13 cellular contexts compared by ENCODE assay signal in the genomic region with DNA sequence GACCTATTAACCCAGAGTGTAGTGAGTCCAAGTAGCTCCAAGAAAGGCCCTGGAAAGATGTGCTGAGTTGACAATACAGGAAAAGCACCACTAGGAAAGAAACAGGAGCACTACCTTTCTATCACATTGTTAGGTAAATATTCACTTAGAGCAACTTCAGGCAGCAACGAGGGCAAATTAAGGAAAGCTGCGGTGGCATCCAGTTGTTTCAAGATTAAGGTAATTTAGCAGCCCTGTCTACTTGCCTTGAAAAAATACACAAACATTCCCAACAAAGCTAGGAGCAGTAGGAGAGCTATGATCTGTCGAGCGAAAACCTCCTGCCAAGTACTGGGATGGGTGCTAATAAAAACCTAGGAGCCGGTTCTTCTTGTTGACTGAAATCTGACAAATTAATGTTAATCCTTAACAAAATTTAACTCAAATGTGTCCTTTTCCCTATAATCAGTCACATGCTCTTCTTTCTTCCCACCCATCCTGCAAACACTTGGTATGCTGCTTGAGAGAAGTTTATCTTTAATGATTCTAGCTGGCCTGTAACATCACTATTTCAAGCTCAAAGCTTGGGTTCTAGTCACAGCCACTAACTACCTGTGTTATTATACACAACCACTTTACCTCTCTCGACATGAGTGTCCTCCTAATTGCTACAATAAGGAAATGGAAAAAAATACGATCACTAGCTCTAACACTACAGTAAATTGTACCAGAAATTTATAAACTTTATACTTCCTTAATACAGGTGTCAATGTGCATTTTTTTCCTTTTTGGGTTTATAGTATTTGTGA. TPM values are rescaled to one million over a fixed set of nuclear protein-coding genes. Genes with fewer than 3 reads are reported as not detected.
DNase-seq lines count a peak whose midpoint lies in the region; ATAC-seq and TF ChIP-seq lines count a peak whose summit lies in the region.
"Had no signal": no experiment of that assay in that cellular context is flagged by ENCODE, and none has a peak within 500 bp of the region (broad histone marks: within the 10 kb centered on the region; RNA-seq: fewer than 3 reads in every experiment).

No MANE protein-coding gene starts in this region.

- H3K36me3 ChIP-seq in IMR-90 (ENCODE audit: control insufficient read depth, insufficient read depth, low read length) (no peaks in the 10 kb centered on the region; the same call in 1 of the 2 replicates), mesendoderm (ENCODE audit: control insufficient read depth, insufficient read depth, low read length) (no peaks in the 10 kb centered on the region)
- H3K36me3 ChIP-seq: ovary had no signal

- peaks cover 10% of the 10 kb centered on the region for H3K9me3 Mint-ChIP-seq in activated naive CD8-positive, alpha-beta T cell treated with anti-CD3 and anti-CD28 coated beads, Interleukin-2, amount 10 ng/mL, durations not matched to agents 7 days and 5 days

- no CpG with 5 or more reads among the region's 7 CpGs for WGBS in IMR-90 (ENCODE audit: extremely low coverage in 2 of 2, insufficient read length in 1 of 2), 2 experiments
- WGBS in mesendoderm (ENCODE audit: extremely low coverage, insufficient coverage, low lambda C conversion rate): no CpG with 5 or more reads among the region's 7 CpGs

- H3K18ac ChIP-seq in IMR-90 (ENCODE audit: low read depth, low read length): no peak overlapping the region
- no peak overlapping the region for H3K18ac ChIP-seq in mesendoderm (ENCODE audit: low read length)

- no peak overlapping the region for H2BK120ac ChIP-seq in IMR-90 (ENCODE audit: low read depth, low read length)
- H2BK120ac ChIP-seq in mesendoderm (ENCODE audit: low read depth, low read length): no peak overlapping the region

- H3K27ac ChIP-seq in IMR-90 (ENCODE audit: insufficient read depth, low read length): no peak overlapping the region
- H3K27ac ChIP-seq in mesendoderm (ENCODE audit: low read depth, low read length): no peak overlapping the region

- H4K8ac ChIP-seq in IMR-90 (ENCODE audit: low read depth in 2 of 2, low read length in 2 of 2): no peak overlapping the region
- no peak overlapping the region for H4K8ac ChIP-seq in mesendoderm (ENCODE audit: low read depth, low read length)

- H3K4me2 ChIP-seq in IMR-90 (ENCODE audit: low read depth, low read length): peak overlapping the region; percentile 52
- no peak overlapping the region for H3K4me2 ChIP-seq in mesendoderm (ENCODE audit: low read length)

- no peak overlapping the region for H2AFZ ChIP-seq in IMR-90 (replicated peaks; ENCODE audit: low read length, poor library complexity)

- H3K9ac ChIP-seq in IMR-90 (ENCODE audit: low read depth, low read length) (peak overlapping the region; percentile 19; the same call in 1 of the 2 replicates), mesendoderm (ENCODE audit: low read length) (peak overlapping the region; percentile 29)

- peaks cover 22 to 44% of the 10 kb centered on the region in 2 experiments for H3K79me1 ChIP-seq in IMR-90 (ENCODE audit: low read depth in 1 of 2, low read length in 2 of 2)
- peaks cover 7% of the 10 kb centered on the region for H3K79me1 ChIP-seq in mesendoderm (ENCODE audit: low read length)

- H4K91ac ChIP-seq in IMR-90 (ENCODE audit: insufficient read depth, low read depth, low read length): no peak overlapping the region

- H3K4me3 Mint-ChIP-seq in activated naive CD8-positive, alpha-beta T cell treated with anti-CD3 and anti-CD28 coated beads, Interleukin-2, amount 10 ng/mL, durations not matched to agents 7 days and 5 days: peak overlapping the region; percentile 93

- H3K27me3 Mint-ChIP-seq in activated naive CD8-positive, alpha-beta T cell treated with anti-CD3 and anti-CD28 coated beads, Interleukin-2, amount 10 ng/mL, durations not matched to agents 7 days and 5 days: no peaks in the 10 kb centered on the region

- H3K9me3 ChIP-seq in IMR-90 (ENCODE audit: control insufficient read depth, insufficient read depth, low read length): no peaks in the 10 kb centered on the region
- H3K9me3 ChIP-seq: ovary had no signal

- H4K5ac ChIP-seq in IMR-90 (ENCODE audit: low read depth, low read length) (no peak overlapping the region), mesendoderm (ENCODE audit: low read length) (no peak overlapping the region)

- peaks cover 42% of the 10 kb centered on the region for H3K4me1 Mint-ChIP-seq in activated naive CD8-positive, alpha-beta T cell treated with anti-CD3 and anti-CD28 coated beads, Interleukin-2, amount 10 ng/mL, durations not matched to agents 7 days and 5 days

- no peak overlapping the region for H3K4ac ChIP-seq in IMR-90 (ENCODE audit: low read depth, low read length)
- H3K4ac ChIP-seq in mesendoderm (ENCODE audit: low read depth, low read length): peak overlapping the region; percentile 12

- H2AK9ac ChIP-seq in IMR-90 (replicated peaks; ENCODE audit: low read depth, low read length, poor library complexity): no peak overlapping the region

- no peaks in the 10 kb centered on the region for H3K27me3 ChIP-seq in IMR-90 (ENCODE audit: control insufficient read depth, insufficient read depth, low read length)
- H3K27me3 ChIP-seq in mesendoderm (ENCODE audit: insufficient read depth, low read length, poor library complexity): no peaks in the 10 kb centered on the region
- H3K27me3 ChIP-seq: ovary, SJSA1 had no signal

- H3K79me2 ChIP-seq in mesendoderm (ENCODE audit: control insufficient read depth, insufficient read depth, low read length): peaks cover 48% of the 10 kb centered on the region

- no peak overlapping the region for H3K27ac Mint-ChIP-seq in activated naive CD8-positive, alpha-beta T cell treated with anti-CD3 and anti-CD28 coated beads, Interleukin-2, amount 10 ng/mL, durations not matched to agents 7 days and 5 days

- H3K9me1 ChIP-seq in IMR-90 (ENCODE audit: insufficient read depth, low read length): no peaks in the 10 kb centered on the region

- H2BK5ac ChIP-seq in IMR-90 (ENCODE audit: low read depth, low read length, poor library complexity, severe bottlenecking): no peak overlapping the region
- H2BK5ac ChIP-seq in mesendoderm (ENCODE audit: low read length): no peak overlapping the region

- H2BK20ac ChIP-seq in IMR-90 (ENCODE audit: low read depth, low read length): no peak overlapping the region

- dilution Hi-C loops in IMR-90 (cut with HindIII; ENCODE audit: low sequenced_read_pairs, unreplicated experiment): no loop called here

- H3K36me3 Mint-ChIP-seq in activated naive CD8-positive, alpha-beta T cell treated with anti-CD3 and anti-CD28 coated beads, Interleukin-2, amount 10 ng/mL, durations not matched to agents 7 days and 5 days: peaks cover 52% of the 10 kb centered on the region

- in situ Hi-C loops in IMR-90 (cut with MboI; ENCODE audit: low sequenced_read_pairs): no loop called here

- ATAC-seq in IMR-90 (ENCODE audit: low read depth): no peak
- no peak for ATAC-seq in activated naive CD8-positive, alpha-beta T cell treated with anti-CD3 and anti-CD28 coated beads, Interleukin-2, amount 10 ng/mL, durations not matched to agents 7 days and 5 days (ENCODE audit: low read depth)
- ATAC-seq in HG03196 (IDR thresholded peaks at IDR 0.05; ENCODE audit: unreplicated experiment): no peak
- ATAC-seq: esophagus mucosa had no signal

- BruUV-seq in IMR-90 (replicated peaks; lab: Mats Ljungman, UMichigan): no TSS peak

- H2BK15ac ChIP-seq in IMR-90 (ENCODE audit: low read depth, low read length) (no peak overlapping the region), mesendoderm (replicated peaks; ENCODE audit: low read depth) (no peak overlapping the region)

- H2AK5ac ChIP-seq in IMR-90 (ENCODE audit: low read depth, low read length) (no peak overlapping the region), mesendoderm (ENCODE audit: low read length) (no peak overlapping the region)

- intact Hi-C loops in IMR-90 (cut with micrococcal nuclease): no loop called here

- H3K23ac ChIP-seq in IMR-90 (ENCODE audit: low read depth, low read length): peak overlapping the region; percentile 14; the same call in 1 of the 2 replicates
- no peak overlapping the region for H3K23ac ChIP-seq in mesendoderm (ENCODE audit: low read length)

- DNase-seq in COR-L47 (lab: John Stamatoyannopoulos, UW): peak; percentile 6
- no peak for DNase-seq in IMR-90
- no peak for DNase-seq in activated naive CD8-positive, alpha-beta T cell treated with anti-CD3 and anti-CD28 coated beads, Interleukin-2, amount 10 ng/mL, durations not matched to agents 7 days and 5 days
- DNase-seq in mesendoderm: peak; percentile 37
- DNase-seq in globus pallidus (ENCODE audit: low spot score): no peak
- no peak for DNase-seq in Ammon's horn (ENCODE audit: low spot score)
- DNase-seq in midbrain (lab: John Stamatoyannopoulos, UW): no peak
- DNase-seq: activated gamma-delta T cell treated with Interleukin-2 at 50 U/mL for 16 hours; ovary; stimulated activated CD8-positive, alpha-beta memory T cell treated with anti-CD3 and anti-CD28 coated beads, Interleukin-4, amount 100 ng/mL, for 48 hours had no signal

- H3K56ac ChIP-seq in IMR-90 (ENCODE audit: extremely low read depth, insufficient read depth, low read length) (no peak overlapping the region), mesendoderm (ENCODE audit: low read length) (peak overlapping the region; percentile 61)

- TF ChIP-seq CTCF in IMR-90 (conservative IDR thresholded peaks at IDR 0.05; ENCODE audit: low read depth, low read length): no peak

- POLR2A ChIA-PET in IMR-90 (lab: Charles Lee; ENCODE audit: unreplicated experiment): no interaction called here
- POLR2A ChIA-PET in activated naive CD8-positive, alpha-beta T cell treated with anti-CD3 and anti-CD28 coated beads, Interleukin-2, amount 10 ng/mL, durations not matched to agents 7 days and 5 days (lab: Charles Lee): interaction anchor here (0.7 to 1.7 kb wide), 3 partner anchors 9 to 301 kb away, joined by 3 to 8 read pairs (median 5); no protein-coding TSS in a partner anchor

- H3K4me1 ChIP-seq in IMR-90 (ENCODE audit: control insufficient read depth, insufficient read depth, low read length): peaks cover 10% of the 10 kb centered on the region
- H3K4me1 ChIP-seq in mesendoderm (ENCODE audit: control insufficient read depth, low read depth, low read length): peaks cover 2% of the 10 kb centered on the region

- CTCF ChIA-PET in IMR-90 (lab: Yijun Ruan, JAX): no interaction called here

- H3K14ac ChIP-seq in IMR-90 (replicated peaks; ENCODE audit: low read depth, low read length): no peak overlapping the region

- no peaks in the 10 kb centered on the region for H4K20me1 ChIP-seq in IMR-90 (ENCODE audit: insufficient read depth, low read length)

- no peak for TF ChIP-seq RAD21 in IMR-90 (IDR thresholded peaks at IDR 0.05; ENCODE audit: low read length)

- H3K4me3 ChIP-seq in IMR-90 (ENCODE audit: insufficient read depth, low read depth, low read length) (no peak overlapping the region), mesendoderm (ENCODE audit: low read length) (no peak overlapping the region)
- H3K4me3 ChIP-seq: ovary had no signal

- TF ChIP-seq POLR2A in IMR-90 (IDR thresholded peaks at IDR 0.05; ENCODE audit: low read depth, low read length): no peak

RNA-seq across cellular contexts. Expression of a gene that starts 2.0 kb away (rescaled TPM):
- total RNA-seq in IMR-90 (2012; rRNA removed): 61.5 and 71.7 TPM in 2 replicates
- polyA plus RNA-seq in IMR-90 (2012; rRNA removed): 19.0 and 24.4 TPM in 2 replicates
- 6.5 and 12.8 TPM in 2 replicates for polyA plus RNA-seq in IMR-90 (2012; cell fraction: cytosol; rRNA removed)
- 2.4 and 15.0 TPM in 2 replicates for polyA plus RNA-seq in IMR-90 (2012; cell fraction: nucleus; rRNA removed; ENCODE audit: low replicate concordance)
- total RNA-seq in activated naive CD8-positive, alpha-beta T cell treated with anti-CD3 and anti-CD28 coated beads, Interleukin-2, amount 10 ng/mL, durations not matched to agents 7 days and 5 days: 10 to 100 TPM; 83.3 to 86.9 TPM
- 82.8 TPM for polyA plus RNA-seq in mesendoderm (2013, experiment 1 of 2)
- polyA plus RNA-seq in mesendoderm (2013, experiment 2 of 2): 80.7 TPM

Comparison
In these comparisons a context has a peak if more than half of its experiments do, and no peak if none do; other contexts are left out.
1. DNase-seq: peak in COR-L47 (single experiment) and mesendoderm (single experiment); none in IMR-90 (single experiment), activated naive CD8-positive, alpha-beta T cell treated with anti-CD3 and anti-CD28 coated beads, Interleukin-2, amount 10 ng/mL, durations not matched to agents 7 days and 5 days (single experiment), globus pallidus (single experiment), Ammon's horn (single experiment) and midbrain (single experiment).